ENCODE assay signal across 22 cellular contexts in genomic region chr13:94632227-94632980, GRCh38. TPM values are rescaled to one million over a fixed set of nuclear protein-coding genes. Genes with fewer than 3 reads are reported as not detected.
DNase-seq lines count a peak whose midpoint lies in the region; ATAC-seq, FAIRE-seq and TF ChIP-seq lines count a peak whose summit lies in the region.
"Had no signal": no experiment of that assay in that cellular context is flagged by ENCODE, and none has a peak within 500 bp of the region (broad histone marks: within the 10 kb centered on the region; RNA-seq: fewer than 3 reads in every experiment).

No MANE protein-coding gene starts in this region.

- H3K18ac ChIP-seq in mesendoderm (ENCODE audit: low read length): no peak overlapping the region

- peaks cover 24% of the 10 kb centered on the region for H3K36me3 ChIP-seq in HUES48 (ENCODE audit: control insufficient read depth, insufficient read depth, low read length)
- peaks cover 8% of the 10 kb centered on the region; the same call in 1 of the 3 replicates for H3K36me3 ChIP-seq in K562 (ENCODE audit: control insufficient read depth, insufficient read depth, low read length)
- H3K36me3 ChIP-seq in mesendoderm (ENCODE audit: control insufficient read depth, insufficient read depth, low read length): peaks cover 1% of the 10 kb centered on the region

- no peak for DNase-seq in activated CD8-positive, alpha-beta T cell treated with anti-CD3 and anti-CD28 coated beads for 36 hours
- DNase-seq in activated CD8-positive, alpha-beta T cell treated with anti-CD3 and anti-CD28 coated beads, Interleukin-2, amount 10 ng/mL, durations not matched to agents 7 days and 5 days: no peak
- DNase-seq in K562 (ENCODE audit: extremely low read depth in 1 of 4, low spot score in 3 of 4) (no peak), mesendoderm (peak; percentile 18), activated gamma-delta T cell treated with Interleukin-2 at 50 U/mL for 16 hours (no peak), EL (no peak), NOMO-1 treated with dmso at 0.1 percent for 144 hours (lab: John Stamatoyannopoulos, UW; ENCODE audit: unreplicated experiment) (no peak)
- DNase-seq: DMS79, H9, Kasumi-1, NCI-H1694, NCI-H2081, NCI-H2171, NCI-H524 treated with DMSO at 0.1 percent for 48 hours, PC-3, RPMI8226, SHP77, SW 1271 had no signal

- H3K9me3 ChIP-seq in HUES48 (ENCODE audit: control insufficient read depth, insufficient read depth, low read length) (no peaks in the 10 kb centered on the region), K562 (replicated peaks; ENCODE audit: control insufficient read depth, insufficient read depth, low read depth, low read length) (no peaks in the 10 kb centered on the region)

- in situ Hi-C loops in K562 (cut with MboI): no loop called here

- no peak for TF ChIP-seq POLR2A in K562 (conservative IDR thresholded peaks at IDR 0.05)

- H3K4me2 ChIP-seq in K562 (ENCODE audit: insufficient read depth, low read length) (no peak overlapping the region), mesendoderm (ENCODE audit: low read length) (no peak overlapping the region)

- H3K4ac ChIP-seq in mesendoderm (ENCODE audit: low read depth, low read length): no peak overlapping the region

- TF ChIP-seq RAD21 in K562 (CRISPR knock-in tag; conservative IDR thresholded peaks at IDR 0.05 in 1 of 2, IDR thresholded peaks at IDR 0.05 in 1 of 2): no peak

- H3K4me1 Mint-ChIP-seq in activated CD8-positive, alpha-beta T cell treated with anti-CD3 and anti-CD28 coated beads for 36 hours (ENCODE audit: low read depth): peaks cover 4% of the 10 kb centered on the region
- no peaks in the 10 kb centered on the region for H3K4me1 Mint-ChIP-seq in activated CD8-positive, alpha-beta T cell treated with anti-CD3 and anti-CD28 coated beads, Interleukin-2, amount 10 ng/mL, durations not matched to agents 7 days and 5 days (ENCODE audit: low read depth)
- H3K4me1 Mint-ChIP-seq: CD14-positive monocyte had no signal

- H3K56ac ChIP-seq in mesendoderm (ENCODE audit: low read length): no peak overlapping the region

- 61% methylated on average over 3 of the region's 3 CpGs for WGBS in K562 (ENCODE audit: insufficient coverage, low coverage, missing lambda C conversion rate)
- WGBS in mesendoderm (ENCODE audit: extremely low coverage, insufficient coverage, low lambda C conversion rate): no CpG with 5 or more reads among the region's 3 CpGs

- no peaks in the 10 kb centered on the region for H3K79me1 ChIP-seq in mesendoderm (ENCODE audit: low read length)

- peak; percentile 47 for ATAC-seq in activated CD8-positive, alpha-beta T cell treated with anti-CD3 and anti-CD28 coated beads for 36 hours
- no peak for ATAC-seq in activated CD8-positive, alpha-beta T cell treated with anti-CD3 and anti-CD28 coated beads, Interleukin-2, amount 10 ng/mL, durations not matched to agents 7 days and 5 days
- no peak for ATAC-seq in K562
- ATAC-seq: GM12878, PC-3 had no signal

- no peak overlapping the region for H2BK15ac ChIP-seq in mesendoderm (replicated peaks; ENCODE audit: low read depth)

- no peaks in the 10 kb centered on the region for H4K20me1 ChIP-seq in K562 (replicated peaks; ENCODE audit: control insufficient read depth, insufficient read depth, low read length)

- no peak overlapping the region for H2AK5ac ChIP-seq in mesendoderm (ENCODE audit: low read length)

- no TSS peak for BruUV-seq in K562 (replicated peaks; lab: Mats Ljungman, UMichigan)

- no peak overlapping the region for H3K23ac ChIP-seq in mesendoderm (ENCODE audit: low read length)

- POLR2A ChIA-PET in activated CD8-positive, alpha-beta T cell treated with anti-CD3 and anti-CD28 coated beads for 36 hours (lab: Charles Lee): no interaction called here
- POLR2A ChIA-PET in activated CD8-positive, alpha-beta T cell treated with anti-CD3 and anti-CD28 coated beads, Interleukin-2, amount 10 ng/mL, durations not matched to agents 7 days and 5 days (lab: Charles Lee): no interaction called here
- POLR2A ChIA-PET in K562 (lab: Yijun Ruan, JAX): no interaction called here

- H3K9ac ChIP-seq in HUES48 (ENCODE audit: low read depth, low read length) (no peak overlapping the region), K562 (ENCODE audit: insufficient read depth in 1 of 2, low read depth in 2 of 2, low read length in 2 of 2) (no peak overlapping the region), mesendoderm (ENCODE audit: low read length) (no peak overlapping the region)

- CTCF ChIA-PET in activated CD8-positive, alpha-beta T cell treated with anti-CD3 and anti-CD28 coated beads for 36 hours (lab: Charles Lee): interaction anchor here (3.4 to 4.6 kb wide), 2 partner anchors 12 to 15 kb away, joined by 16 to 24 read pairs; no protein-coding TSS in a partner anchor
- CTCF ChIA-PET in activated CD8-positive, alpha-beta T cell treated with anti-CD3 and anti-CD28 coated beads, Interleukin-2, amount 10 ng/mL, durations not matched to agents 7 days and 5 days (lab: Charles Lee): no interaction called here
- CTCF ChIA-PET in K562 (lab: Yijun Ruan, JAX; ENCODE audit: low intra/inter-chr PET ratio): no interaction called here

- TF ChIP-seq EP300 in K562 (IDR thresholded peaks at IDR 0.05; ENCODE audit: low read length): no peak

- no peak overlapping the region for H2AFZ ChIP-seq in K562 (ENCODE audit: low read depth, low read length)

- H2BK5ac ChIP-seq in mesendoderm (ENCODE audit: low read length): no peak overlapping the region

- H3K27ac Mint-ChIP-seq in activated CD8-positive, alpha-beta T cell treated with anti-CD3 and anti-CD28 coated beads for 36 hours: no peak overlapping the region
- H3K27ac Mint-ChIP-seq in activated CD8-positive, alpha-beta T cell treated with anti-CD3 and anti-CD28 coated beads, Interleukin-2, amount 10 ng/mL, durations not matched to agents 7 days and 5 days: no peak overlapping the region
- H3K27ac Mint-ChIP-seq: CD14-positive monocyte, H9 had no signal

- H3K36me3 Mint-ChIP-seq in activated CD8-positive, alpha-beta T cell treated with anti-CD3 and anti-CD28 coated beads for 36 hours (ENCODE audit: low read depth): peaks cover 21% of the 10 kb centered on the region
- H3K36me3 Mint-ChIP-seq in activated CD8-positive, alpha-beta T cell treated with anti-CD3 and anti-CD28 coated beads, Interleukin-2, amount 10 ng/mL, durations not matched to agents 7 days and 5 days (ENCODE audit: low read depth): peaks cover 23% of the 10 kb centered on the region

- intact Hi-C loops in activated CD8-positive, alpha-beta T cell treated with anti-CD3 and anti-CD28 coated beads for 36 hours (cut with micrococcal nuclease): no loop called here
- intact Hi-C loops in K562 (cut with micrococcal nuclease): no loop called here

- H3K4me3 ChIP-seq in HUES48 (ENCODE audit: low read depth, low read length) (no peak overlapping the region), K562 (no peak overlapping the region), mesendoderm (ENCODE audit: low read length) (no peak overlapping the region)
- H3K4me3 ChIP-seq: GM12878 had no signal

- no peak overlapping the region for H3K4me3 Mint-ChIP-seq in activated CD8-positive, alpha-beta T cell treated with anti-CD3 and anti-CD28 coated beads for 36 hours
- H3K4me3 Mint-ChIP-seq in activated CD8-positive, alpha-beta T cell treated with anti-CD3 and anti-CD28 coated beads, Interleukin-2, amount 10 ng/mL, durations not matched to agents 7 days and 5 days: no peak overlapping the region
- H3K4me3 Mint-ChIP-seq: CD14-positive monocyte, H9 had no signal

- H4K8ac ChIP-seq in mesendoderm (ENCODE audit: low read depth, low read length): no peak overlapping the region

- H2BK120ac ChIP-seq in mesendoderm (ENCODE audit: low read depth, low read length): no peak overlapping the region

- H3K9me1 ChIP-seq in K562 (ENCODE audit: control insufficient read depth, insufficient read depth, low read length): no peaks in the 10 kb centered on the region

- no peak overlapping the region for H4K5ac ChIP-seq in mesendoderm (ENCODE audit: low read length)

- H3K27me3 ChIP-seq in HUES48 (ENCODE audit: control insufficient read depth, insufficient read depth, low read length) (no peaks in the 10 kb centered on the region), K562 (ENCODE audit: control insufficient read depth in 2 of 2, insufficient read depth in 2 of 2, low read length in 2 of 2) (no peaks in the 10 kb centered on the region), mesendoderm (ENCODE audit: insufficient read depth, low read length, poor library complexity) (no peaks in the 10 kb centered on the region)

- FAIRE-seq in K562 (lab: Jason Lieb, UNC): no peak
- FAIRE-seq: GM12878, HTR-8/SVneo had no signal

- H3K27ac ChIP-seq in HUES48 (ENCODE audit: low read depth, low read length) (peak overlapping the region; percentile 5), K562 (ENCODE audit: extremely low read depth, low read depth, low read length) (no peak overlapping the region), mesendoderm (ENCODE audit: low read depth, low read length) (no peak overlapping the region)

- peaks cover 15% of the 10 kb centered on the region for H3K4me1 ChIP-seq in HUES48 (ENCODE audit: control insufficient read depth, insufficient read depth, low read length)
- H3K4me1 ChIP-seq in K562 (replicated peaks in 1 of 2; ENCODE audit: control insufficient read depth in 2 of 2, insufficient read depth in 2 of 2, low read length in 2 of 2): no peaks in the 10 kb centered on the region
- no peaks in the 10 kb centered on the region for H3K4me1 ChIP-seq in mesendoderm (ENCODE audit: control insufficient read depth, low read depth, low read length)

- H3K27me3 Mint-ChIP-seq in activated CD8-positive, alpha-beta T cell treated with anti-CD3 and anti-CD28 coated beads for 36 hours: no peaks in the 10 kb centered on the region
- H3K27me3 Mint-ChIP-seq in activated CD8-positive, alpha-beta T cell treated with anti-CD3 and anti-CD28 coated beads, Interleukin-2, amount 10 ng/mL, durations not matched to agents 7 days and 5 days (ENCODE audit: low read depth): no peaks in the 10 kb centered on the region

- H3K9me3 Mint-ChIP-seq in activated CD8-positive, alpha-beta T cell treated with anti-CD3 and anti-CD28 coated beads for 36 hours: peaks cover 2% of the 10 kb centered on the region
- no peaks in the 10 kb centered on the region for H3K9me3 Mint-ChIP-seq in activated CD8-positive, alpha-beta T cell treated with anti-CD3 and anti-CD28 coated beads, Interleukin-2, amount 10 ng/mL, durations not matched to agents 7 days and 5 days (ENCODE audit: insufficient read depth)
- H3K9me3 Mint-ChIP-seq: CD14-positive monocyte had no signal

- no peaks in the 10 kb centered on the region for H3K79me2 ChIP-seq in K562 (ENCODE audit: control insufficient read depth, insufficient read depth, low read length)
- H3K79me2 ChIP-seq in mesendoderm (ENCODE audit: control insufficient read depth, insufficient read depth, low read length): no peaks in the 10 kb centered on the region

- no peak for TF ChIP-seq CTCF in activated CD8-positive, alpha-beta T cell treated with anti-CD3 and anti-CD28 coated beads for 36 hours (IDR thresholded peaks at IDR 0.05)
- no peak for TF ChIP-seq CTCF in K562 (IDR thresholded peaks at IDR 0.05 in 2 of 3, conservative IDR thresholded peaks at IDR 0.05 in 1 of 3; ENCODE audit: insufficient read depth in 2 of 3, low read depth in 1 of 3, low read length in 3 of 3)

RNA-seq across cellular contexts. Expression of gene GPR180, which starts 30.7 kb away (rescaled TPM):
- total RNA-seq in activated CD8-positive, alpha-beta T cell treated with anti-CD3 and anti-CD28 coated beads for 36 hours: 1 to 10 TPM; 7.5 to 7.7 TPM
- 1 to 10 TPM; 7.7 to 7.9 TPM for total RNA-seq in activated CD8-positive, alpha-beta T cell treated with anti-CD3 and anti-CD28 coated beads, Interleukin-2, amount 10 ng/mL, durations not matched to agents 7 days and 5 days
- 3.0 and 9.0 TPM in 2 replicates for total RNA-seq in K562 (2011; cell fraction: chromatin; rRNA removed; ENCODE audit: low replicate concordance)
- 2.3 and 2.8 TPM in 2 replicates for total RNA-seq in K562 (2011; cell fraction: nucleolus; rRNA removed)
- 7.0 and 13.4 TPM in 2 replicates for total RNA-seq in K562 (2011; cell fraction: nucleoplasm; rRNA removed)
- total RNA-seq in K562 (2014; rRNA removed): 1.5 and 2.0 TPM in 2 replicates
- 3.9 and 4.1 TPM in 2 replicates for total RNA-seq in K562 (2014; rRNA removed; fragmentation: Illumina TruSeq; extraction: Trizol)
- 3.1 and 3.2 TPM in 2 replicates for total RNA-seq in K562 (2015; rRNA removed; fragmentation: Illumina TruSeq; extraction: Trizol)
- 1.8 and 2.2 TPM in 2 replicates for total RNA-seq in K562 (2021)
- polyA plus RNA-seq in K562 (2011; rRNA removed): 3.0 and 3.4 TPM in 2 replicates
- polyA plus RNA-seq in K562 (2011; cell fraction: cytosol; rRNA removed): 0.60 and 1.5 TPM in 2 replicates
- 1.8 and 3.2 TPM in 2 replicates for polyA plus RNA-seq in K562 (2011; cell fraction: nucleus; rRNA removed)
- 1.2 and 1.7 TPM in 2 replicates for polyA plus RNA-seq in K562 (2012)
- 1.8 and 2.2 TPM in 2 replicates for polyA plus RNA-seq in K562 (2014; fragmentation: Illumina TruSeq; extraction: Trizol)
- polyA plus RNA-seq in K562 (2014; fragmentation: Nextera tagmentation; extraction: Ambion mirVana): under 1 TPM; 0.77 to 0.82 TPM
- 0.98 and 1.1 TPM in 2 replicates for polyA plus RNA-seq in K562 (2014; rRNA removed)
- 6.7 and 7.7 TPM in 2 replicates for polyA minus RNA-seq in K562 (2011; rRNA and poly(A)+ RNA removed)
- polyA minus RNA-seq in K562 (2011; cell fraction: cytosol; rRNA and poly(A)+ RNA removed): 2.0 and 3.0 TPM in 2 replicates
- polyA minus RNA-seq in K562 (2011; cell fraction: nucleus; rRNA and poly(A)+ RNA removed): 2.8 and 6.2 TPM in 2 replicates
- polyA plus RNA-seq in mesendoderm (2013, experiment 1 of 2): 2.8 TPM
- polyA plus RNA-seq in mesendoderm (2013, experiment 2 of 2): 2.8 TPM

RNA-seq across cellular contexts. Expression of gene TGDS, which starts 36.5 kb away (rescaled TPM):
- 10 to 100 TPM; 24.0 to 27.0 TPM for total RNA-seq in activated CD8-positive, alpha-beta T cell treated with anti-CD3 and anti-CD28 coated beads for 36 hours
- 10 to 100 TPM; 17.2 to 19.2 TPM for total RNA-seq in activated CD8-positive, alpha-beta T cell treated with anti-CD3 and anti-CD28 coated beads, Interleukin-2, amount 10 ng/mL, durations not matched to agents 7 days and 5 days
- 20.6 and 39.2 TPM in 2 replicates for total RNA-seq in K562 (2011; cell fraction: chromatin; rRNA removed; ENCODE audit: low replicate concordance)
- total RNA-seq in K562 (2011; cell fraction: nucleolus; rRNA removed): 10.3 and 11.6 TPM in 2 replicates
- 26.4 and 42.4 TPM in 2 replicates for total RNA-seq in K562 (2011; cell fraction: nucleoplasm; rRNA removed)
- total RNA-seq in K562 (2014; rRNA removed) (9.9 and 13.6 TPM in 2 replicates), K562 (2014; rRNA removed; fragmentation: Illumina TruSeq; extraction: Trizol) (20.7 and 23.4 TPM in 2 replicates), K562 (2015; rRNA removed; fragmentation: Illumina TruSeq; extraction: Trizol) (17.8 and 21.4 TPM in 2 replicates), K562 (2021) (12.7 and 12.8 TPM in 2 replicates)
- polyA plus RNA-seq in K562 (2011; rRNA removed) (32.4 and 37.8 TPM in 2 replicates), K562 (2014; fragmentation: Illumina TruSeq; extraction: Trizol) (20.0 and 24.2 TPM in 2 replicates), K562 (2014; fragmentation: Nextera tagmentation; extraction: Ambion mirVana) (10 to 100 TPM; 43.5 to 43.7 TPM), K562 (2014; rRNA removed) (15.7 and 16.1 TPM in 2 replicates)
- 8.7 and 21.3 TPM in 2 replicates for polyA plus RNA-seq in K562 (2011; cell fraction: cytosol; rRNA removed)
- polyA plus RNA-seq in K562 (2011; cell fraction: nucleus; rRNA removed): 12.9 and 23.8 TPM in 2 replicates
- polyA plus RNA-seq in K562 (2012): 12.2 and 12.5 TPM in 2 replicates
- polyA minus RNA-seq in K562 (2011; rRNA and poly(A)+ RNA removed): 28.8 and 29.5 TPM in 2 replicates
- 8.6 and 11.3 TPM in 2 replicates for polyA minus RNA-seq in K562 (2011; cell fraction: cytosol; rRNA and poly(A)+ RNA removed)
- polyA minus RNA-seq in K562 (2011; cell fraction: nucleus; rRNA and poly(A)+ RNA removed): 13.7 and 20.7 TPM in 2 replicates
- 10.4 TPM for polyA plus RNA-seq in mesendoderm (2013, experiment 1 of 2)
- polyA plus RNA-seq in mesendoderm (2013, experiment 2 of 2): 10.6 TPM
